8 cellular contexts compared by ENCODE assay signal in the genomic region with DNA sequence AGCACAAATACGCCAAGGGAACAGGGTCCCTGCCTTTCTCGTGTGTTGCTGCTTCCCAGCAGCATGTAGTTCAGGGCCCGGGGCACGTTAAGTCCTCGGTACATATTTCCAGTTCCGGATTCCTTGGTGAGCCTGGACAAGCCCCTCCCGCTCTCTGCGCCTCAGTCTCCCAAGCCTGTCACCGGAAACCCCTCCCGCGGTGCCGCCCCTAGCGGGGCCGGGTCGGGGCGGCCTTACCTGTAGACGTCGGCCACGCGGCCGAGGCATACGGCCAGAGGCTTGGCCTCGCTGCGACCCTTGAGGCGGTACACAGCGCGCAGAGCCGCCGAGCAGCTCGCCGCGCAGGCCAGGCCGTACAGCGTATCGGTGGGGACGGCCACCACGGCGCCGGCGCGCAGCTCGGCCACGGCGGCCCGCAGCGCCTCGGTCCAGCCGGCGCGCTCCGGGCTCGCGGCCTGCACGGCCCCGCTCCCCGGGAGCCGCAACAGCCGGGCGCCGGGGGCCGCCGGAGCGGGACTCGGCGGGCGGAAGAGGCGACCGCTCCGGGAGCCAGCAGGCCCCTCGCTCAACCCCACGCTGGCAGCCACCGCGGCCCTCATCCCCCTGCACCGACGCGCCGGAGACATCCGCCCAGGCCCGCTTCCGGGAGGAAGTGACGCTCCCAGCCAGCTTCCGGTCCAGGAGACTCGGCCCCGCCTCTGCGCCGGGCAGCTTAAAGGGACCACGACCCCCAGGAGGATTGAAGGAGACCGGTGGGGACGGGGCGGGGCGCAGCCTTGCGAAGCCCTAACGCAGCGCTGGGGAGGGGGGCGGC. TPM values are rescaled to one million over a fixed set of nuclear protein-coding genes. Genes with fewer than 3 reads are reported as not detected.
DNase-seq lines count a peak whose midpoint lies in the region; ATAC-seq and TF ChIP-seq lines count a peak whose summit lies in the region.

Gene C1orf122, plus strand, starts transcription at position 236 of the 814 bp plus-strand sequence. CDS start 615 bp downstream, outside the sequence.
A gene with protein sequence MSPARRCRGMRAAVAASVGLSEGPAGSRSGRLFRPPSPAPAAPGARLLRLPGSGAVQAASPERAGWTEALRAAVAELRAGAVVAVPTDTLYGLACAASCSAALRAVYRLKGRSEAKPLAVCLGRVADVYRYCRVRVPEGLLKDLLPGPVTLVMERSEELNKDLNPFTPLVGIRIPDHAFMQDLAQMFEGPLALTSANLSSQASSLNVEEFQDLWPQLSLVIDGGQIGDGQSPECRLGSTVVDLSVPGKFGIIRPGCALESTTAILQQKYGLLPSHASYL (minus strand): TSS at position 654 of the 814 bp plus-strand sequence. CDS start 28 bp downstream, at position 626.

- ATAC-seq in CD4-positive, alpha-beta T cell (ENCODE audit: poor library complexity): peak; percentile 89
- peak; percentile 93 for ATAC-seq in GM19463 (IDR thresholded peaks at IDR 0.05; ENCODE audit: unreplicated experiment)

- no peak for TF ChIP-seq CTCF in CD4-positive, alpha-beta T cell (IDR thresholded peaks at IDR 0.05)

- H3K4me1 Mint-ChIP-seq in CD4-positive, alpha-beta T cell (ENCODE audit: low read depth): peaks cover 44% of the 10 kb centered on the region

- peak within 1 kb of the TSS; percentile 85 for H3K27ac ChIP-seq in CD4-positive, alpha-beta T cell (ENCODE audit: low read depth, low read length)

- no peaks in the 10 kb centered on the region for H3K27me3 Mint-ChIP-seq in CD4-positive, alpha-beta T cell

- H3K9me3 ChIP-seq in CD4-positive, alpha-beta T cell (ENCODE audit: control insufficient read depth, low read length): no peaks in the 10 kb centered on the region

- POLR2A ChIA-PET in CD4-positive, alpha-beta T cell (lab: Charles Lee): interaction anchor here (0.7 to 3.5 kb wide), 14 partner anchors 9 to 329 kb away, joined by 3 to 32 read pairs (median 4); partner anchors contain the start of genes MEAF6, MTF1 and UTP11
- POLR2A ChIA-PET in activated CD8-positive, alpha-beta memory T cell treated with anti-CD3 and anti-CD28 coated beads for 36 hours (lab: Charles Lee): interaction anchor here (0.6 to 3.2 kb wide), 5 partner anchors 15 to 229 kb away, joined by 3 to 13 read pairs (median 9); partner anchors contain the start of genes CDCA8 and MTF1

- intact Hi-C loops in CD4-positive, alpha-beta T cell (cut with DNase I, micrococcal nuclease): loop anchor here (1.0 to 5.0 kb wide), 8 partner anchors 52 to 253 kb away; partner anchors contain the start of genes CDCA8 (in 2 of the 2), GNL2 (in 1 of the 2), INPP5B (in 1 of the 2) and MTF1 (in 1 of the 2)

- H3K4me3 Mint-ChIP-seq in CD4-positive, alpha-beta T cell: peak within 1 kb of the TSS; percentile 97

- H3K27me3 ChIP-seq in CD4-positive, alpha-beta T cell (ENCODE audit: control insufficient read depth, insufficient read depth, low read length): no peaks in the 10 kb centered on the region

- CTCF ChIA-PET in CD4-positive, alpha-beta T cell (lab: Charles Lee): interaction anchor here (1.2 to 2.4 kb wide), 2 partner anchors 52 to 116 kb away, joined by 4 to 13 read pairs; partner anchors contain the start of genes CDCA8 and MTF1
- CTCF ChIA-PET in activated CD8-positive, alpha-beta memory T cell treated with anti-CD3 and anti-CD28 coated beads for 36 hours (lab: Charles Lee): interaction anchor here (0.9 to 3.1 kb wide), 4 partner anchors 13 to 117 kb away, joined by 3 to 16 read pairs (median 6); partner anchors contain the start of gene MTF1

- H3K9me3 Mint-ChIP-seq in CD4-positive, alpha-beta T cell: no peaks in the 10 kb centered on the region

- H3K27ac Mint-ChIP-seq in CD4-positive, alpha-beta T cell: peak within 1 kb of the TSS; percentile 97

- H3K36me3 Mint-ChIP-seq in CD4-positive, alpha-beta T cell (ENCODE audit: low read depth): peaks cover 63% of the 10 kb centered on the region

- peak; percentile 85 to 94 (median 88) for DNase-seq in CD4-positive, alpha-beta T cell
- DNase-seq in HS-27A (ENCODE audit: low read depth) (peak; percentile 77), NK-92 (lab: John Stamatoyannopoulos, UW; ENCODE audit: unreplicated experiment) (peak; percentile 30), lung microvascular endothelial cell (ENCODE audit: low read depth in 2 of 2) (peak; percentile 96)
- DNase-seq in effector CD8-positive, alpha-beta T cell (lab: John Stamatoyannopoulos, UW): peak; percentile 82
- peak; percentile 84 to 88 (median 86) for DNase-seq in stimulated activated CD4-positive, alpha-beta T cell treated with anti-CD3 and anti-CD28 coated beads, TNF-alpha, amount 100 ng/mL, for 4 hours (ENCODE audit: low read depth in 3 of 3)

RNA-seq across cellular contexts. Expression of gene C1orf122, which starts in this region (rescaled TPM):
- 10 to 100 TPM; 10.9 to 13.2 TPM for total RNA-seq in CD4-positive, alpha-beta T cell
- 10 to 100 TPM; 33.4 to 33.7 TPM for total RNA-seq in activated CD8-positive, alpha-beta memory T cell treated with anti-CD3 and anti-CD28 coated beads for 36 hours
- 14.4 and 21.2 TPM in 2 replicates for total RNA-seq in lung microvascular endothelial cell

RNA-seq across cellular contexts. Expression of the second gene that starts in this region (rescaled TPM):
- total RNA-seq in CD4-positive, alpha-beta T cell: 10 to 100 TPM; 31.1 to 31.2 TPM
- 10 to 100 TPM; 70.4 to 75.3 TPM for total RNA-seq in activated CD8-positive, alpha-beta memory T cell treated with anti-CD3 and anti-CD28 coated beads for 36 hours
- 12.2 and 22.4 TPM in 2 replicates for total RNA-seq in lung microvascular endothelial cell

Comparison
In these comparisons a context has a peak if more than half of its experiments do, and no peak if none do; other contexts are left out.
1. Peak in every context shown above with its lines: DNase-seq, ATAC-seq and H3K27ac ChIP-seq.
2. DNase-seq: peak in every context shown above with its lines; median percentile 96 in lung microvascular endothelial cell; 88 in CD4-positive, alpha-beta T cell; 86 in stimulated activated CD4-positive, alpha-beta T cell treated with anti-CD3 and anti-CD28 coated beads, TNF-alpha, amount 100 ng/mL, for 4 hours; 82 in effector CD8-positive, alpha-beta T cell; 77 in HS-27A; 30 in NK-92.